Comparison of ENCODE assay signal across 9 cellular contexts in the genomic region with DNA sequence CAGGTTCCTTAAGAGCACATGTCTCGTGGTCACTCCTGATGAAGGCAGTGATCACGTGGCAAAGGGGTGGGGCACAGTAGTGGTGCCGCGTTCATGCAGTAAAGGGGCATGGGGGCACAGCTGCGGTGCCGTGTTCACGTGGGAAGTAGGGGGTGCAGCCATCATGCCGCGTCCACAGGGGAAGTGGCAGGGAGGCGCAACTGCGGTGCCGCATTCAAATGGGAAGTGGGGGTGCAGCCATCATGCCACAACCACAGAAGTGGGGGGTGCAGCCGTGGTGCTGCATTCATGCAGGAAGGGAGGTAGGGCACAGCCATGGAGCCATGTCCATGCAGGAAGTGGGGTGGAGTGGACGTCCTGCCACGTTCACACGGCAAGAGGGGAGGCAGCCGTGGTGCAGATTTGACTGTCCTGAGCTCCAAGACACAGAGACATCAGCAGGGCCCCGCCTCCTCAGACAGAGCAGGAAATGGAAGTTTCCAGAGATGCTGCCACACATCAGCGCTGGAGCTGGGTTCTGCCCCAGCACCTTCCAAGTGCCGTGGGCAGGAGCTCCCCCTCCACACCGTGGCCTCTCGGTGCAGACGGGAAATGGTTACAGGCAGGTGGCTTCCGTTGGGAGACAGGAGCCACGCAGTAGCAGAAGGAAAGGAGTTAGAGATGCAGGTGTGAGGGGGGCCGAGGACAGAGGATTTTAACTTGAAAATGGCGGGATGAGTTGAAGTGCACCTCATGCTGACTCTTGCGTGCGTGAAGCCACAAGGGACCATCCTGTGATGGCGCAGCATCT.
A peak's percentile ranks its signal among the peaks of the same experiment; 100 is the strongest.
DNase-seq lines count a peak whose midpoint lies in the region; ATAC-seq lines count a peak whose summit lies in the region.
"Had no signal": no experiment of that assay in that cellular context is flagged by ENCODE, and none has a peak within 500 bp of the region (broad histone marks: within the 10 kb centered on the region; RNA-seq: fewer than 3 reads in every experiment).

No MANE protein-coding gene starts in this region.

- H3K9me3 Mint-ChIP-seq in dendritic cell treated with granulocyte-macrophage colony-stimulating factor and Interleukin-4, amounts not matched to agents 40 ng/mL and 50 ng/mL, for 4 days = no peaks in the 10 kb centered on the region

- H3K4me1 Mint-ChIP-seq in dendritic cell treated with granulocyte-macrophage colony-stimulating factor and Interleukin-4, amounts not matched to agents 40 ng/mL and 50 ng/mL, for 4 days (ENCODE audit: low read depth) = peaks cover 52% of the 10 kb centered on the region

- ATAC-seq in GM18909 (IDR thresholded peaks at IDR 0.05; ENCODE audit: poor library complexity, unreplicated experiment) (peak; percentile 27), GM21526 (IDR thresholded peaks at IDR 0.05; ENCODE audit: low FRiP score, unreplicated experiment) (no peak)

- no peaks in the 10 kb centered on the region for H3K36me3 Mint-ChIP-seq in dendritic cell treated with granulocyte-macrophage colony-stimulating factor and Interleukin-4, amounts not matched to agents 40 ng/mL and 50 ng/mL, for 4 days (ENCODE audit: low read depth)

- H3K27me3 Mint-ChIP-seq in dendritic cell treated with granulocyte-macrophage colony-stimulating factor and Interleukin-4, amounts not matched to agents 40 ng/mL and 50 ng/mL, for 4 days = peaks cover 7% of the 10 kb centered on the region

- intact Hi-C loops in dendritic cell treated with granulocyte-macrophage colony-stimulating factor and Interleukin-4, amounts not matched to agents 40 ng/mL and 50 ng/mL, for 4 days (cut with micrococcal nuclease) = no loop called here

- DNase-seq in UCSD-AML1 (lab: John Stamatoyannopoulos, UW; ENCODE audit: unreplicated experiment) (peak; percentile 71), middle frontal gyrus (ENCODE audit: extremely low spot score, low spot score) (no peak), hepatic stellate cell (ENCODE audit: low spot score) (no peak), NCI-H1436 (lab: John Stamatoyannopoulos, UW) (no peak)
- DNase-seq in stimulated activated CD4-positive, alpha-beta T cell treated with anti-CD3 and anti-CD28 coated beads, Interleukin-2, amount 100 ng/mL, for 4 hours (ENCODE audit: low read depth) = peak; percentile 13
- DNase-seq: GF-D8 had no signal

- H3K27ac Mint-ChIP-seq in dendritic cell treated with granulocyte-macrophage colony-stimulating factor and Interleukin-4, amounts not matched to agents 40 ng/mL and 50 ng/mL, for 4 days = peak overlapping the region; percentile 45

- H3K4me3 Mint-ChIP-seq in dendritic cell treated with granulocyte-macrophage colony-stimulating factor and Interleukin-4, amounts not matched to agents 40 ng/mL and 50 ng/mL, for 4 days = peak overlapping the region; percentile 69

Comparison
In these comparisons a context has a peak if more than half of its experiments do, and no peak if none do; other contexts are left out.
1. DNase-seq: peak in UCSD-AML1 (single experiment) and stimulated activated CD4-positive, alpha-beta T cell treated with anti-CD3 and anti-CD28 coated beads, Interleukin-2, amount 100 ng/mL, for 4 hours (single experiment); none in middle frontal gyrus (single experiment), hepatic stellate cell (single experiment) and NCI-H1436 (single experiment).